Comparison of ENCODE assay signal across 8 cellular contexts in the genomic region with DNA sequence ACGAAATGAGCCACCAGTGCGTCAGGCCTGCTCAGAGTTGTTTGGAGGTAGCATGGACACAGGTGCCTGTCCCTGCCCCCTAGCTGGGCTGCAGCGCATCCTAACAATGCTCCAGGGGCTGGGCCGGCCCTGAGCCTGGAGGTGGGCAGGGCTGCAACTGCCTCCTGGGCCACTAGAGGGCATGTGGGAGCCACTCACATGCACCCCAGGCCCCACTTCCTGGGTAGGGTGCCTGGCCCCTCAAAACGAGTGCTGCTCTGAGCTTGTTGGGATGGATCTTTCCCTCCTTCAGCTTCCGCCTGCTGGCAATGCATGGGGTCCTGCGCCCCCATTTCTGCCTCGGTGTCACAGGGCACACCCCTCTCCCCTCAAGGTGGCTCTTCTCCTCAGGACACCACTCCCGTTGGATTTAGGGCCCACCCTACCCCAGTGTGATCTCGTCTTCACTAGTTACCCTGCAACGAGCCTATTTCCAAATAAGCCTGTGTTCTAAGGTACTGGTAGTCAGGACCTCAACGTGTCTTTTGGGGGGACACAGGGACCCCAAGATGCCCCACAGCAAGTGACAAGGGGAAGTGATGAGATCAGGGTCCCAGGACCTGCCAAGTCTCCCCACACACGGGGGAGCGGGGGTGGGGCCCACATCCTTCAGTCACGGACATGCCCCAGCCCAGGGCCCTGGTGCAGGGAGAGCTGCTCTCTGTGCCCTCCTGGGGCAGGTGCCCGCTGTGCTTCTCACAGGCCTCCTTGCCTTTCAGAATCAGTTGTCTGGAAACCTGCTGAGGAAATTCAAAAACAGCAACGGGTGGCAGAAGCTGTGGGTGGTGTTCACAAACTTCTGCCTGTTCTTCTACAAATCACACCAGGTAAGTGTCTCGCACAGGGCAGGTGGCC.
DNase-seq lines count a peak whose midpoint lies in the region; ATAC-seq and TF ChIP-seq lines count a peak whose summit lies in the region.

No MANE protein-coding gene starts in this region.

- peak; percentile 85 for DNase-seq in COLO668 (lab: John Stamatoyannopoulos, UW; ENCODE audit: unreplicated experiment)
- DNase-seq in RPMI8226, result peak; percentile 65
- peak; percentile 63 for DNase-seq in activated T-helper 2 cell treated with anti-CD3 and anti-CD28 coated beads, Interferon-gamma antibody, Interleukin-2, Interleukin-4, amounts not matched to agents 10 μg/mL and 5 μg/mL and 100 μg/mL, durations not matched to agents 14 hours and 24 hours and 36 hours (ENCODE audit: low spot score)
- DNase-seq in fibroblast of villous mesenchyme (ENCODE audit: low read depth), result peak; percentile 58
- peak in 9 of 10 donors; percentile 61 to 95 (median 75) for DNase-seq in posterior cingulate gyrus

- WGBS in urinary bladder, result 26% methylated on average over 18 of the region's 18 CpGs

- H3K27ac ChIP-seq in urinary bladder (ENCODE audit: low read depth), result peak overlapping the region; percentile 31

- TF ChIP-seq CTCF in fibroblast of villous mesenchyme (IDR thresholded peaks at IDR 0.05; ENCODE audit: insufficient read depth, low read depth, low read length), result peak; percentile 95

- H3K4me3 ChIP-seq in fibroblast of villous mesenchyme (ENCODE audit: low read depth, low read length) (no peak overlapping the region), urinary bladder (ENCODE audit: low read depth, low read length) (no peak overlapping the region)

- peaks cover 6% of the 10 kb centered on the region for H3K4me1 Mint-ChIP-seq in activated T-helper 2 cell treated with anti-CD3 and anti-CD28 coated beads, Interferon-gamma antibody, Interleukin-2, Interleukin-4, amounts not matched to agents 10 μg/mL and 5 μg/mL and 100 μg/mL, durations not matched to agents 14 hours and 24 hours and 36 hours (ENCODE audit: low read depth)

- H3K4me1 ChIP-seq in urinary bladder (ENCODE audit: insufficient read depth), result no peaks in the 10 kb centered on the region

- H3K4me3 Mint-ChIP-seq in activated T-helper 2 cell treated with anti-CD3 and anti-CD28 coated beads, Interferon-gamma antibody, Interleukin-2, Interleukin-4, amounts not matched to agents 10 μg/mL and 5 μg/mL and 100 μg/mL, durations not matched to agents 14 hours and 24 hours and 36 hours (ENCODE audit: low read depth), result no peak overlapping the region

- H3K27ac Mint-ChIP-seq in activated T-helper 2 cell treated with anti-CD3 and anti-CD28 coated beads, Interferon-gamma antibody, Interleukin-2, Interleukin-4, amounts not matched to agents 10 μg/mL and 5 μg/mL and 100 μg/mL, durations not matched to agents 14 hours and 24 hours and 36 hours, result peak overlapping the region; percentile 53

- intact Hi-C loops in activated T-helper 2 cell treated with anti-CD3 and anti-CD28 coated beads, Interferon-gamma antibody, Interleukin-2, Interleukin-4, amounts not matched to agents 10 μg/mL and 5 μg/mL and 100 μg/mL, durations not matched to agents 14 hours and 24 hours and 36 hours (cut with micrococcal nuclease), result loop anchor here (1.0 to 10.0 kb wide), 3 partner anchors 208 to 399 kb away; no protein-coding TSS in a partner anchor
- intact Hi-C loops in posterior cingulate gyrus (cut with DNase I), result loop anchor here (1.0 to 5.0 kb wide), 3 partner anchors 132 to 228 kb away; a partner anchor contains a TSS

- no peaks in the 10 kb centered on the region for H3K27me3 Mint-ChIP-seq in activated T-helper 2 cell treated with anti-CD3 and anti-CD28 coated beads, Interferon-gamma antibody, Interleukin-2, Interleukin-4, amounts not matched to agents 10 μg/mL and 5 μg/mL and 100 μg/mL, durations not matched to agents 14 hours and 24 hours and 36 hours (ENCODE audit: low read depth)

- peaks cover 22% of the 10 kb centered on the region for H3K36me3 Mint-ChIP-seq in activated T-helper 2 cell treated with anti-CD3 and anti-CD28 coated beads, Interferon-gamma antibody, Interleukin-2, Interleukin-4, amounts not matched to agents 10 μg/mL and 5 μg/mL and 100 μg/mL, durations not matched to agents 14 hours and 24 hours and 36 hours (ENCODE audit: low read depth)

- peak; percentile 95 for ATAC-seq in GM19395 (IDR thresholded peaks at IDR 0.05; ENCODE audit: unreplicated experiment)
- peak; percentile 88 for ATAC-seq in HG03460 (IDR thresholded peaks at IDR 0.05; ENCODE audit: unreplicated experiment)

- no peaks in the 10 kb centered on the region for H3K36me3 ChIP-seq in urinary bladder (ENCODE audit: insufficient read depth)

- H3K9me3 Mint-ChIP-seq in activated T-helper 2 cell treated with anti-CD3 and anti-CD28 coated beads, Interferon-gamma antibody, Interleukin-2, Interleukin-4, amounts not matched to agents 10 μg/mL and 5 μg/mL and 100 μg/mL, durations not matched to agents 14 hours and 24 hours and 36 hours, result no peaks in the 10 kb centered on the region
